29 cellular contexts compared by ENCODE assay signal in the genomic region with DNA sequence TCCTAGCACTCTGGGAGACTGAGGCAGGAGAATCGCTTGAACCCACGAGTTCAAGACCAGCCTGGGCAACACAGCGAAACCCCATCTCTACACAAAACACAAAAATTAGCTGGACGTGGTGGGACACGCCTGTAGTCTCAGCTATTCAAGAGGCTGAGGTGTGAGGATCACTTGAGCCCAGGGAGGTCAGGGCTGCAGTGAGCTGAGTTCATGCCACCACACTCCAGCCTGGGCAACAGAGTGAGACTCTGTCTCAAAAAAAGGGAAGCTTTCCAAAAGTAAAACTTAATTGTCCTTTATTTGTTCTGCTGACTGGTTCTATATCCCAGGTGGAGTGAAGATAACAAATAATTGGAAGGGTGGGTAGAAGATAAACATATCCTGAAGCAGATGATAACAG. TPM values are rescaled to one million over a fixed set of nuclear protein-coding genes. Genes with fewer than 3 reads are reported as not detected.
"Had no signal": no experiment of that assay in that cellular context is flagged by ENCODE, and none has a peak within 500 bp of the region (broad histone marks: within the 10 kb centered on the region; RNA-seq: fewer than 3 reads in every experiment).

No MANE protein-coding gene starts in this region.

- H3K4me3 ChIP-seq: neural progenitor cell, ovary, psoas muscle, skin epidermis, smooth muscle cell, spleen, suprapubic skin, testis, tibial artery, upper lobe of right lung, uterus had no signal

- H3K79me2 ChIP-seq: parathyroid adenoma had no signal

- H3K36me3 ChIP-seq: neural progenitor cell, ovary, spleen, suprapubic skin, tibial artery, upper lobe of right lung, uterus had no signal

- DNase-seq: naive thymus-derived CD4-positive, alpha-beta T cell; natural killer cell; occipital lobe; ovary; posterior cingulate gyrus; psoas muscle; right cardiac atrium; spleen; stimulated activated CD4-positive, alpha-beta T cell treated with anti-CD3 and anti-CD28 coated beads, Interleukin-12 subunit alpha, Interleukin-12 subunit beta, amount 100 ng/mL, for 4 hours; stimulated activated CD4-positive, alpha-beta T cell treated with anti-CD3 and anti-CD28 coated beads, Interleukin-1b, Interleukin-23, amount 100 ng/mL, for 48 hours; stimulated activated CD4-positive, alpha-beta T cell treated with anti-CD3 and anti-CD28 coated beads, Interleukin-4, amount 100 ng/mL, for 1 hour; stimulated activated CD4-positive, alpha-beta T cell treated with anti-CD3 and anti-CD28 coated beads, Interleukin-4, amount 100 ng/mL, for 4 hours; stimulated activated CD8-positive, alpha-beta memory T cell treated with anti-CD3 and anti-CD28 coated beads, Interleukin-4, amount 100 ng/mL, for 48 hours; stimulated activated naive CD4-positive, alpha-beta T cell; stimulated activated naive CD8-positive, alpha-beta T cell treated with anti-CD3 and anti-CD28 coated beads, Interleukin-15, amount 100 ng/mL, for 72 hours; stimulated activated naive CD8-positive, alpha-beta T cell treated with anti-CD3 and anti-CD28 coated beads, Interleukin-15, Interleukin-2, amounts not matched to agents 100 U/mL and 50 U/mL, for 24 hours; substantia nigra; testis; tibial artery; upper lobe of right lung; uterus had no signal

- ATAC-seq: naive thymus-derived CD4-positive, alpha-beta T cell; natural killer cell; psoas muscle; right cardiac atrium; sciatic nerve; stimulated activated memory B cell treated with anti-CD40 and anti-IgM and Interleukin-4, amounts not matched to agents 10 μg/mL and 1 μg/mL and 100 μg/mL, for 72 hours; stimulated activated naive CD8-positive, alpha-beta T cell treated with anti-CD3 and anti-CD28 coated beads, Interleukin-15, amount 100 ng/mL, for 72 hours; stimulated activated naive CD8-positive, alpha-beta T cell treated with anti-CD3 and anti-CD28 coated beads, Interleukin-15, Interleukin-2, amounts not matched to agents 100 U/mL and 50 U/mL, for 24 hours; upper lobe of right lung had no signal

- H3K9ac ChIP-seq: neural progenitor cell, parathyroid adenoma had no signal

- H2AFZ ChIP-seq: neural progenitor cell, parathyroid adenoma had no signal

- H3K27ac ChIP-seq: neural progenitor cell, ovary, parathyroid adenoma, psoas muscle, skin epidermis, spleen, suprapubic skin, testis, tibial artery, upper lobe of right lung, uterus had no signal

- H3K27me3 ChIP-seq: neural progenitor cell, ovary, spleen, suprapubic skin, testis, tibial artery, upper lobe of right lung, uterus had no signal

- H3K9me3 ChIP-seq: ovary, psoas muscle, spleen, suprapubic skin, testis, tibial artery, upper lobe of right lung, uterus had no signal

- H3K4me2 ChIP-seq: neural progenitor cell, smooth muscle cell had no signal

- H3K4me1 ChIP-seq: neural progenitor cell, parathyroid adenoma, testis had no signal

RNA-seq across cellular contexts. Expression of gene ABCG2, which starts 45.6 kb away (rescaled TPM):
- polyA plus RNA-seq: neural cell had no signal
